ENCODE assay signal across 29 cellular contexts in genomic region chr1:109269981-109270622, GRCh38. TPM values are rescaled to one million over a fixed set of nuclear protein-coding genes. Genes with fewer than 3 reads are reported as not detected.
"Had no signal": no experiment of that assay in that cellular context is flagged by ENCODE, and none has a peak within 500 bp of the region (broad histone marks: within the 10 kb centered on the region; RNA-seq: fewer than 3 reads in every experiment).

No MANE protein-coding gene starts in this region.

- H3K4me3 Mint-ChIP-seq: activated CD4-positive, alpha-beta T cell treated with anti-CD3 and anti-CD28 coated beads, Interleukin-2, amount 10 ng/mL, durations not matched to agents 7 days and 5 days; activated CD8-positive, alpha-beta memory T cell treated with anti-CD3 and anti-CD28 coated beads, Interleukin-2, amount 10 ng/mL, durations not matched to agents 7 days and 5 days; activated CD8-positive, alpha-beta T cell treated with anti-CD3 and anti-CD28 coated beads for 36 hours; activated naive CD8-positive, alpha-beta T cell treated with anti-CD3 and anti-CD28 coated beads for 36 hours; nephron progenitor cell; T-helper 2 cell treated with Interferon-gamma antibody and Interleukin-4, amounts not matched to agents 5 μg/mL and 100 μg/mL, for 36 hours had no signal

- H3K27ac ChIP-seq: thyroid gland, VCaP had no signal

- H3K36me3 Mint-ChIP-seq: activated CD8-positive, alpha-beta memory T cell treated with anti-CD3 and anti-CD28 coated beads, Interleukin-2, amount 10 ng/mL, durations not matched to agents 7 days and 5 days; activated naive CD8-positive, alpha-beta T cell treated with anti-CD3 and anti-CD28 coated beads for 36 hours had no signal

- H3K9me3 Mint-ChIP-seq: activated CD4-positive, alpha-beta T cell treated with anti-CD3 and anti-CD28 coated beads, Interleukin-2, amount 10 ng/mL, durations not matched to agents 7 days and 5 days; activated CD8-positive, alpha-beta T cell treated with anti-CD3 and anti-CD28 coated beads for 36 hours; activated naive CD8-positive, alpha-beta T cell treated with anti-CD3 and anti-CD28 coated beads for 36 hours; nephron progenitor cell; T-helper 2 cell treated with Interferon-gamma antibody and Interleukin-4, amounts not matched to agents 5 μg/mL and 100 μg/mL, for 36 hours had no signal

- ATAC-seq: activated CD8-positive, alpha-beta memory T cell treated with anti-CD3 and anti-CD28 coated beads, Interleukin-2, amount 10 ng/mL, durations not matched to agents 7 days and 5 days; activated CD8-positive, alpha-beta T cell treated with anti-CD3 and anti-CD28 coated beads for 36 hours; esophagus mucosa; mucosa of descending colon; sciatic nerve; SK-N-SH treated with all-trans-retinoic acid at 6 μM for 48 hours had no signal

- H3K9me3 ChIP-seq: mucosa of descending colon, thyroid gland had no signal

- H3K4me3 ChIP-seq: mucosa of descending colon, thyroid gland had no signal

- H3K27me3 Mint-ChIP-seq: activated CD4-positive, alpha-beta T cell treated with anti-CD3 and anti-CD28 coated beads, Interleukin-2, amount 10 ng/mL, durations not matched to agents 7 days and 5 days; activated CD8-positive, alpha-beta memory T cell treated with anti-CD3 and anti-CD28 coated beads, Interleukin-2, amount 10 ng/mL, durations not matched to agents 7 days and 5 days; activated CD8-positive, alpha-beta T cell treated with anti-CD3 and anti-CD28 coated beads for 36 hours; activated naive CD8-positive, alpha-beta T cell treated with anti-CD3 and anti-CD28 coated beads for 36 hours had no signal

- DNase-seq: activated CD4-positive, alpha-beta T cell treated with anti-CD3 and anti-CD28 coated beads, Interleukin-2, amount 10 ng/mL, durations not matched to agents 7 days and 5 days; activated CD4-positive, CD25-positive, alpha-beta regulatory T cell treated with anti-CD3 and anti-CD28 coated beads, Interleukin-2, amount 50 U/mL, for 72 hours; activated CD8-positive, alpha-beta memory T cell treated with anti-CD3 and anti-CD28 coated beads, Interleukin-2, amount 10 ng/mL, durations not matched to agents 7 days and 5 days; activated CD8-positive, alpha-beta T cell treated with anti-CD3 and anti-CD28 coated beads for 36 hours; activated naive CD8-positive, alpha-beta T cell treated with anti-CD3 and anti-CD28 coated beads for 36 hours; activated T-cell treated with anti-CD3 and anti-CD28 coated beads, Interleukin-2, amount 50 U/mL, for 1 hour; cerebellar nuclear complex; dermis blood vessel endothelial cell; effector memory CD4-positive, alpha-beta T cell; foreskin melanocyte; glutamatergic neuron; hippocampal formation; mesendoderm; nephron progenitor cell; occipital lobe; small intestine; stimulated activated CD4-positive, alpha-beta T cell treated with anti-CD3 and anti-CD28 coated beads, Interleukin-15, amount 100 ng/mL, for 24 hours; stimulated activated naive CD4-positive, alpha-beta T cell; thyroid gland had no signal

- FAIRE-seq: endothelial cell of umbilical vein, small intestine had no signal

- H3K27ac Mint-ChIP-seq: activated CD4-positive, alpha-beta T cell treated with anti-CD3 and anti-CD28 coated beads, Interleukin-2, amount 10 ng/mL, durations not matched to agents 7 days and 5 days; activated CD8-positive, alpha-beta memory T cell treated with anti-CD3 and anti-CD28 coated beads, Interleukin-2, amount 10 ng/mL, durations not matched to agents 7 days and 5 days; activated CD8-positive, alpha-beta T cell treated with anti-CD3 and anti-CD28 coated beads for 36 hours; activated naive CD8-positive, alpha-beta T cell treated with anti-CD3 and anti-CD28 coated beads for 36 hours; nephron progenitor cell; T-helper 2 cell treated with Interferon-gamma antibody and Interleukin-4, amounts not matched to agents 5 μg/mL and 100 μg/mL, for 36 hours had no signal

- H3K27me3 ChIP-seq: thyroid gland had no signal

RNA-seq across cellular contexts. Expression of gene MYBPHL, which starts 36.7 kb away (rescaled TPM):
- total RNA-seq: activated CD4-positive, alpha-beta T cell treated with anti-CD3 and anti-CD28 coated beads, Interleukin-2, amount 10 ng/mL, durations not matched to agents 7 days and 5 days; activated CD8-positive, alpha-beta memory T cell treated with anti-CD3 and anti-CD28 coated beads, Interleukin-2, amount 10 ng/mL, durations not matched to agents 7 days and 5 days; activated CD8-positive, alpha-beta T cell treated with anti-CD3 and anti-CD28 coated beads for 36 hours; activated naive CD8-positive, alpha-beta T cell treated with anti-CD3 and anti-CD28 coated beads for 36 hours; dermis blood vessel endothelial cell; endothelial cell of umbilical vein; lower leg skin; mucosa of descending colon; occipital lobe; renal cortical epithelial cell; thyroid gland; ureter had no signal
